In genomic region chr4:188864741-188865140, GRCh38 we compare ENCODE assay signal across 24 cellular contexts.
"Had no signal": no experiment of that assay in that cellular context is flagged by ENCODE, and none has a peak within 500 bp of the region (broad histone marks: within the 10 kb centered on the region; RNA-seq: fewer than 3 reads in every experiment).

No MANE protein-coding gene starts in this region.

- H3K27ac ChIP-seq: colonic mucosa, coronary artery, dorsolateral prefrontal cortex, epithelial cell of prostate, esophagus muscularis mucosa, esophagus squamous epithelium, foreskin keratinocyte, gastrocnemius medialis, gastroesophageal sphincter, heart left ventricle, heart right ventricle had no signal

- H3K4me1 ChIP-seq: colonic mucosa, esophagus muscularis mucosa, esophagus squamous epithelium, foreskin keratinocyte, gastrocnemius medialis, gastroesophageal sphincter, heart left ventricle, heart right ventricle had no signal

- ATAC-seq: effector memory CD8-positive, alpha-beta T cell; esophagus mucosa; foreskin keratinocyte; gastrocnemius medialis; gastroesophageal sphincter; heart left ventricle; heart right ventricle had no signal

- DNase-seq: colonic mucosa; cortex of kidney; dermis blood vessel endothelial cell; dorsolateral prefrontal cortex; effector CD4-positive, alpha-beta T cell; effector CD8-positive, alpha-beta T cell; effector memory CD4-positive, alpha-beta T cell; effector memory CD8-positive, alpha-beta T cell; endodermal cell; erythroblast; esophagus squamous epithelium; foreskin fibroblast; foreskin keratinocyte; foreskin melanocyte; gastrocnemius medialis; glutamatergic neuron; head of caudate nucleus; heart left ventricle; heart right ventricle had no signal

- H3K36me3 ChIP-seq: colonic mucosa, esophagus muscularis mucosa, esophagus squamous epithelium, gastrocnemius medialis, gastroesophageal sphincter, heart left ventricle, heart right ventricle had no signal

- H3K4me3 ChIP-seq: colonic mucosa, coronary artery, dorsolateral prefrontal cortex, esophagus muscularis mucosa, esophagus squamous epithelium, gastrocnemius medialis, gastroesophageal sphincter, heart left ventricle, heart right ventricle had no signal

- H3K27me3 ChIP-seq: colonic mucosa, esophagus muscularis mucosa, esophagus squamous epithelium, foreskin keratinocyte, gastrocnemius medialis, gastroesophageal sphincter, heart left ventricle, heart right ventricle had no signal

- H3K9me3 ChIP-seq: colonic mucosa, esophagus squamous epithelium, gastrocnemius medialis had no signal
